In genomic region chr5:82010696-82011095, GRCh38 we compare ENCODE assay signal across 24 cellular contexts.
"Had no signal": no experiment of that assay in that cellular context is flagged by ENCODE, and none has a peak within 500 bp of the region (broad histone marks: within the 10 kb centered on the region; RNA-seq: fewer than 3 reads in every experiment).

No MANE protein-coding gene starts in this region.

- H3K9me3 ChIP-seq: stomach, suprapubic skin, testis, thoracic aorta, thyroid gland, tibial artery, upper lobe of left lung, upper lobe of right lung, uterus, vagina had no signal

- H3K4me1 ChIP-seq: stomach, testis, thyroid gland, tibial nerve, transverse colon, upper lobe of left lung, upper lobe of right lung, uterus had no signal

- H3K36me3 ChIP-seq: stomach, suprapubic skin, thoracic aorta, thyroid gland, tibial artery, transverse colon, upper lobe of left lung, upper lobe of right lung, uterus, vagina had no signal

- DNase-seq: stimulated activated CD4-positive, alpha-beta T cell treated with anti-CD3 and anti-CD28 coated beads, Interleukin-2, amount 100 ng/mL, for 48 hours; stimulated activated CD4-positive, alpha-beta T cell treated with anti-CD3 and anti-CD28 coated beads, Interleukin-4, amount 100 ng/mL, for 1 hour; stimulated activated CD4-positive, alpha-beta T cell treated with anti-CD3 and anti-CD28 coated beads, Interleukin-4, amount 100 ng/mL, for 24 hours; stimulated activated CD4-positive, alpha-beta T cell treated with anti-CD3 and anti-CD28 coated beads, Interleukin-4, amount 100 ng/mL, for 4 hours; stimulated activated CD8-positive, alpha-beta memory T cell treated with anti-CD3 and anti-CD28 coated beads, Interleukin-4, amount 100 ng/mL, for 48 hours; stimulated activated naive B cell treated with anti-CD40 and anti-IgM and Interleukin-4, amounts not matched to agents 10 μg/mL and 1 μg/mL and 100 μg/mL, for 72 hours; stimulated activated naive CD4-positive, alpha-beta T cell; stimulated activated naive CD4-positive, alpha-beta T cell treated with Interleukin-2 at 50 U/mL for 16 hours; stimulated activated naive CD8-positive, alpha-beta T cell treated with anti-CD3 and anti-CD28 coated beads, Interleukin-15, amount 100 ng/mL, for 72 hours; stimulated activated naive CD8-positive, alpha-beta T cell treated with anti-CD3 and anti-CD28 coated beads, Interleukin-15, Interleukin-2, amounts not matched to agents 100 U/mL and 50 U/mL, for 24 hours; stomach; substantia nigra; testis; thyroid gland; tibial artery; transverse colon; trophoblast cell; upper lobe of left lung; upper lobe of right lung; uterus had no signal

- H3K27ac ChIP-seq: stomach, suprapubic skin, testis, thoracic aorta, thyroid gland, tibial nerve, transverse colon, upper lobe of left lung, upper lobe of right lung, uterus, vagina had no signal

- H3K27me3 ChIP-seq: stomach, suprapubic skin, testis, thyroid gland, tibial artery, tibial nerve, transverse colon, upper lobe of left lung, upper lobe of right lung, uterus, vagina had no signal

- H3K4me3 ChIP-seq: stomach, suprapubic skin, testis, thoracic aorta, thyroid gland, tibial artery, tibial nerve, transverse colon, upper lobe of left lung, upper lobe of right lung, uterus, vagina had no signal
